ENCODE assay signal across 8 cellular contexts in genomic region chr5:141477169-141477568, GRCh38. TPM values are rescaled to one million over a fixed set of nuclear protein-coding genes. Genes with fewer than 3 reads are reported as not detected.
DNase-seq lines count a peak whose midpoint lies in the region; ATAC-seq and TF ChIP-seq lines count a peak whose summit lies in the region.

No MANE protein-coding gene starts in this region.

- H2BK5ac ChIP-seq in neuronal stem cell (ENCODE audit: low read length) = no peak overlapping the region

- 92 to 98% methylated on average over 12 to 17 of the region's 17 CpGs for WGBS in endodermal cell (ENCODE audit: insufficient coverage in 1 of 2, insufficient read length in 1 of 2), 2 experiments
- no CpG with 5 or more reads among the region's 17 CpGs for WGBS in neuronal stem cell (ENCODE audit: extremely low coverage in 2 of 2, insufficient read length in 2 of 2, insufficient replicate concordance in 1 of 2), 2 donors
- 30 to 42% methylated on average over 16 to 17 of the region's 17 CpGs for WGBS in thyroid gland, 2 donors

- H3K4me3 ChIP-seq in BLaER1 treated with 17β-estradiol and CSF1 and Interleukin-3, amounts not matched to agents 10 nM and 100 nM = peak overlapping the region; percentile 67 to 87 (median 78)
- H3K4me3 ChIP-seq in NT2/D1 (ENCODE audit: insufficient read length, low read depth) (peak overlapping the region; percentile 72), endodermal cell (ENCODE audit: low read length) (peak overlapping the region; percentile 86), neuronal stem cell (ENCODE audit: low read length in 2 of 2) (no peak overlapping the region), WERI-Rb-1 (ENCODE audit: low read depth, low read length) (no peak overlapping the region), thyroid gland (replicated peaks in 1 of 3) (peak overlapping the region in 1 of 3 donors; percentile 44)

- DNase-seq in NT2/D1 (ENCODE audit: low read depth, low spot score) = no peak
- DNase-seq in endodermal cell = no peak
- DNase-seq in neuronal stem cell (ENCODE audit: low spot score) = no peak
- DNase-seq in NCI-H187 treated with DMSO at 0.1 percent for 48 hours (lab: John Stamatoyannopoulos, UW) = no peak
- DNase-seq in WERI-Rb-1 = no peak
- DNase-seq in thyroid gland = no peak

- no peak overlapping the region for H3K14ac ChIP-seq in neuronal stem cell (ENCODE audit: low read length)

- H3K27ac ChIP-seq in BLaER1 treated with 17β-estradiol and CSF1 and Interleukin-3, amounts not matched to agents 10 nM and 100 nM = peak overlapping the region in 7 of 11 experiments; percentile 74 to 85 (median 81); a peak in 13 of 22 replicates
- H3K27ac ChIP-seq in endodermal cell (ENCODE audit: low read depth, low read length) (no peak overlapping the region), neuronal stem cell (replicated peaks; ENCODE audit: low read length) (no peak overlapping the region), WERI-Rb-1 (no peak overlapping the region), thyroid gland (peak overlapping the region in 1 of 3 donors; percentile 77)

- peak overlapping the region; percentile 78 for H3K4me3 Mint-ChIP-seq in endodermal cell

- H3K18ac ChIP-seq in neuronal stem cell (ENCODE audit: low read length) = peak overlapping the region; percentile 89

- no peak overlapping the region for H4K8ac ChIP-seq in neuronal stem cell (ENCODE audit: low read depth, low read length)

- intact Hi-C loops in thyroid gland (cut with DNase I) = loop anchor here (5.0 to 10.0 kb wide), 2 partner anchors 40 to 78 kb away; no protein-coding TSS in a partner anchor

- peak overlapping the region; percentile 82 for H2AK5ac ChIP-seq in neuronal stem cell (ENCODE audit: low read depth, low read length)

- peaks cover 0 to 56% (median 48%) of the 10 kb centered on the region in 11 experiments; a peak in 18 of 22 replicates for H4K20me1 ChIP-seq in BLaER1 treated with 17β-estradiol and CSF1 and Interleukin-3, amounts not matched to agents 10 nM and 100 nM

- peak overlapping the region; percentile 89 to 99 (median 97) for H3K4me2 ChIP-seq in BLaER1 treated with 17β-estradiol and CSF1 and Interleukin-3, amounts not matched to agents 10 nM and 100 nM
- peak overlapping the region; percentile 95 for H3K4me2 ChIP-seq in neuronal stem cell (ENCODE audit: insufficient read depth, low read length, poor library complexity, severe bottlenecking)

- H3K36me3 ChIP-seq in BLaER1 treated with 17β-estradiol and CSF1 and Interleukin-3, amounts not matched to agents 10 nM and 100 nM = peaks cover 0 to 54% (median 27%) of the 10 kb centered on the region in 11 experiments; a peak in 13 of 22 replicates
- H3K36me3 ChIP-seq in NT2/D1 (ENCODE audit: insufficient read depth, insufficient read length, low read length) = no peaks in the 10 kb centered on the region
- no peaks in the 10 kb centered on the region for H3K36me3 ChIP-seq in endodermal cell (ENCODE audit: control insufficient read depth, insufficient read depth, low read length)
- peaks cover 12 to 37% of the 10 kb centered on the region in 2 donors for H3K36me3 ChIP-seq in neuronal stem cell (replicated peaks in 1 of 2; ENCODE audit: control insufficient read depth in 2 of 2, insufficient read depth in 2 of 2, low read length in 2 of 2)
- H3K36me3 ChIP-seq in WERI-Rb-1 = no peaks in the 10 kb centered on the region
- H3K36me3 ChIP-seq in thyroid gland = no peaks in the 10 kb centered on the region

- no peak overlapping the region for H3K27ac Mint-ChIP-seq in endodermal cell

- H3K36me3 Mint-ChIP-seq in endodermal cell (ENCODE audit: low read depth) = peaks cover 11% of the 10 kb centered on the region

- H3K23ac ChIP-seq in neuronal stem cell (ENCODE audit: low read depth, low read length, poor library complexity) = peak overlapping the region; percentile 8

- ATAC-seq in HG03378 (IDR thresholded peaks at IDR 0.05; ENCODE audit: unreplicated experiment) = no peak

- H4K91ac ChIP-seq in neuronal stem cell (ENCODE audit: low read depth, low read length, poor library complexity) = no peak overlapping the region

- peaks cover 50 to 69% (median 56%) of the 10 kb centered on the region in 10 experiments for H3K4me1 ChIP-seq in BLaER1 treated with 17β-estradiol and CSF1 and Interleukin-3, amounts not matched to agents 10 nM and 100 nM
- H3K4me1 ChIP-seq in NT2/D1 (ENCODE audit: insufficient read depth, insufficient read length) (peaks cover 4% of the 10 kb centered on the region), endodermal cell (ENCODE audit: control insufficient read depth, insufficient read depth, low read length) (no peaks in the 10 kb centered on the region), neuronal stem cell (ENCODE audit: control insufficient read depth in 2 of 2, insufficient read depth in 1 of 2, low read depth in 1 of 2, low read length in 2 of 2) (peaks cover 0 to 9% of the 10 kb centered on the region in 2 donors), thyroid gland (peaks cover 14 to 35% of the 10 kb centered on the region in 2 donors)

- H3K4ac ChIP-seq in neuronal stem cell (ENCODE audit: low read length) = no peak overlapping the region

- H3K4me1 Mint-ChIP-seq in endodermal cell = peaks cover 8% of the 10 kb centered on the region

- H3K9ac ChIP-seq in BLaER1 treated with 17β-estradiol and CSF1 and Interleukin-3, amounts not matched to agents 10 nM and 100 nM = peak overlapping the region; percentile 73 to 90 (median 84); a peak in 21 of 22 replicates
- H3K9ac ChIP-seq in NT2/D1 (ENCODE audit: insufficient read length, low read depth) (peak overlapping the region; percentile 9), endodermal cell (ENCODE audit: extremely low read depth, low read length, poor library complexity, severe bottlenecking) (no peak overlapping the region), neuronal stem cell (ENCODE audit: low read depth, low read length, poor library complexity) (peak overlapping the region; percentile 2)

- no peak overlapping the region for H2BK12ac ChIP-seq in neuronal stem cell (ENCODE audit: low read length)

- no peak overlapping the region for H2BK15ac ChIP-seq in neuronal stem cell (ENCODE audit: low read length)

- TF ChIP-seq CTCF in endodermal cell (conservative IDR thresholded peaks at IDR 0.05) (no peak), WERI-Rb-1 (IDR thresholded peaks at IDR 0.05; ENCODE audit: low read depth, low read length) (no peak), thyroid gland (IDR thresholded peaks at IDR 0.05) (no peak)

- H3K9me3 ChIP-seq in BLaER1 treated with 17β-estradiol and CSF1 and Interleukin-3, amounts not matched to agents 10 nM and 100 nM (replicated peaks in 1 of 11) = no peaks in the 10 kb centered on the region
- H3K9me3 ChIP-seq in NT2/D1 (ENCODE audit: insufficient read depth, low read length) = no peaks in the 10 kb centered on the region
- no peaks in the 10 kb centered on the region for H3K9me3 ChIP-seq in endodermal cell (ENCODE audit: control insufficient read depth, low read length)
- H3K9me3 ChIP-seq in neuronal stem cell (replicated peaks in 1 of 2; ENCODE audit: control insufficient read depth in 2 of 2, insufficient read depth in 1 of 2, low read depth in 1 of 2, low read length in 2 of 2) = peaks cover 17 to 43% of the 10 kb centered on the region in 2 donors
- H3K9me3 ChIP-seq in WERI-Rb-1 (ENCODE audit: severe bottlenecking) = peaks cover 6% of the 10 kb centered on the region
- H3K9me3 ChIP-seq in thyroid gland = no peaks in the 10 kb centered on the region

- no peaks in the 10 kb centered on the region for H3K9me3 Mint-ChIP-seq in endodermal cell

- H3K27me3 Mint-ChIP-seq in endodermal cell (ENCODE audit: insufficient read depth) = peaks cover 31% of the 10 kb centered on the region

- peaks cover 14% of the 10 kb centered on the region for H3K79me1 ChIP-seq in neuronal stem cell (ENCODE audit: low read depth, low read length)

- H3K27me3 ChIP-seq in BLaER1 treated with 17β-estradiol and CSF1 and Interleukin-3, amounts not matched to agents 10 nM and 100 nM = peaks cover 0 to 25% (median 11%) of the 10 kb centered on the region in 11 experiments; a peak in 8 of 22 replicates
- peaks cover 36% of the 10 kb centered on the region for H3K27me3 ChIP-seq in NT2/D1 (ENCODE audit: insufficient read depth, insufficient read length)
- H3K27me3 ChIP-seq in endodermal cell (ENCODE audit: control insufficient read depth, insufficient read depth, low read length, poor library complexity, severe bottlenecking) = peaks cover 12% of the 10 kb centered on the region
- no peaks in the 10 kb centered on the region for H3K27me3 ChIP-seq in neuronal stem cell (ENCODE audit: control insufficient read depth in 3 of 3, insufficient read depth in 3 of 3, low read depth in 1 of 3, low read length in 3 of 3)
- H3K27me3 ChIP-seq in WERI-Rb-1 (ENCODE audit: insufficient read depth, low read depth, severe bottlenecking) = no peaks in the 10 kb centered on the region
- H3K27me3 ChIP-seq in thyroid gland = no peaks in the 10 kb centered on the region

- H2AFZ ChIP-seq in neuronal stem cell (ENCODE audit: low read length) = no peak overlapping the region

- no peak for TF ChIP-seq POLR2A in thyroid gland (IDR thresholded peaks at IDR 0.05)

- no peak overlapping the region for H2BK120ac ChIP-seq in neuronal stem cell (ENCODE audit: low read depth, low read length)

RNA-seq across cellular contexts. Expression of gene PCDHGC3, which starts 1.4 kb away (rescaled TPM):
- 10 to 100 TPM; 13.9 to 27.6 TPM for total RNA-seq in endodermal cell
- 56.9 TPM for polyA plus RNA-seq in endodermal cell (2013, experiment 1 of 2)
- 55.8 TPM for polyA plus RNA-seq in endodermal cell (2013, experiment 2 of 2)
- polyA plus RNA-seq in neuronal stem cell (2013, experiment 1 of 2) = 113 TPM
- 116 TPM for polyA plus RNA-seq in neuronal stem cell (2013, experiment 2 of 2)
- total RNA-seq in thyroid gland = 10 to 100 TPM; 24.7 to 31.5 (median 27.6) TPM

RNA-seq across cellular contexts. Expression of gene PCDHGC4, which starts 7.7 kb away (rescaled TPM):
- total RNA-seq in endodermal cell = 1 to 10 TPM; 2.6 to 3.0 TPM
- 22.9 TPM for polyA plus RNA-seq in endodermal cell (2013, experiment 1 of 2)
- polyA plus RNA-seq in endodermal cell (2013, experiment 2 of 2) = 22.7 TPM
- polyA plus RNA-seq in neuronal stem cell (2013, experiment 1 of 2) = 12.3 TPM
- polyA plus RNA-seq in neuronal stem cell (2013, experiment 2 of 2) = 11.6 TPM
- total RNA-seq in thyroid gland = 10 to 100 TPM in 1 of 4 donors, 1 to 10 TPM in 3; 2.5 to 10.7 (median 4.8) TPM

RNA-seq across cellular contexts. Expression of gene PCDHGC5, which starts 11.7 kb away (rescaled TPM):
- total RNA-seq in endodermal cell (1 to 10 TPM in 1 of 2 donors, under 1 TPM in 1; 0.71 to 1.8 TPM), thyroid gland (1 to 10 TPM; 1.8 to 3.4 (median 2.1) TPM)
- polyA plus RNA-seq in endodermal cell (2013, experiment 1 of 2) = 1.7 TPM
- 1.9 TPM for polyA plus RNA-seq in endodermal cell (2013, experiment 2 of 2)
- 1.1 TPM for polyA plus RNA-seq in neuronal stem cell (2013, experiment 1 of 2)
- 1.1 TPM for polyA plus RNA-seq in neuronal stem cell (2013, experiment 2 of 2)

RNA-seq across cellular contexts. Expression of gene PCDHGA12, which starts 46.9 kb away (rescaled TPM):
- total RNA-seq in endodermal cell (1 to 10 TPM; 1.4 to 4.1 TPM), thyroid gland (10 to 100 TPM in 2 of 4 donors, 1 to 10 TPM in 2; 9.4 to 13.5 (median 10.7) TPM)
- 0.25 TPM for polyA plus RNA-seq in endodermal cell (2013, experiment 1 of 2)
- polyA plus RNA-seq in endodermal cell (2013, experiment 2 of 2) = 0.25 TPM
- polyA plus RNA-seq in neuronal stem cell (2013, experiment 1 of 2) = 0.10 TPM
- polyA plus RNA-seq in neuronal stem cell (2013, experiment 2 of 2) = 0.15 TPM

RNA-seq across cellular contexts. Expression of gene PCDHGA11, which starts 56.3 kb away (rescaled TPM):
- total RNA-seq in endodermal cell = 10 to 100 TPM in 1 of 2 donors, 1 to 10 TPM in 1; 8.5 to 10.6 TPM
- 0.78 TPM for polyA plus RNA-seq in endodermal cell (2013, experiment 1 of 2)
- polyA plus RNA-seq in endodermal cell (2013, experiment 2 of 2) = 0.99 TPM
- 1.1 TPM for polyA plus RNA-seq in neuronal stem cell (2013, experiment 1 of 2)
- 1.2 TPM for polyA plus RNA-seq in neuronal stem cell (2013, experiment 2 of 2)
- total RNA-seq in thyroid gland = 1 to 10 TPM; 8.0 to 9.5 (median 8.2) TPM

Comparison
In these comparisons a context has a peak if more than half of its experiments do, and no peak if none do; other contexts are left out.
1. H3K27ac ChIP-seq: peak in BLaER1 treated with 17β-estradiol and CSF1 and Interleukin-3, amounts not matched to agents 10 nM and 100 nM (7 of 11); none in endodermal cell (single experiment), neuronal stem cell (single experiment) and WERI-Rb-1 (single experiment).
2. H3K4me3 ChIP-seq: peak in BLaER1 treated with 17β-estradiol and CSF1 and Interleukin-3, amounts not matched to agents 10 nM and 100 nM (10 of 10), NT2/D1 (single experiment) and endodermal cell (single experiment); none in neuronal stem cell (0 of 2) and WERI-Rb-1 (single experiment).